9 cellular contexts compared by ENCODE assay signal in genomic region chr19:45862271-45862563, GRCh38. TPM values are rescaled to one million over a fixed set of nuclear protein-coding genes. Genes with fewer than 3 reads are reported as not detected.
DNase-seq lines count a peak whose midpoint lies in the region; ATAC-seq, FAIRE-seq and TF ChIP-seq lines count a peak whose summit lies in the region.
"Had no signal": no experiment of that assay in that cellular context is flagged by ENCODE, and none has a peak within 500 bp of the region (broad histone marks: within the 10 kb centered on the region; RNA-seq: fewer than 3 reads in every experiment).

No MANE protein-coding gene starts in this region.

- peak overlapping the region; percentile 75 for H3K4me2 ChIP-seq in HepG2 (ENCODE audit: low read depth, low read length)

- no peak for TF ChIP-seq EP300 in HepG2 (IDR thresholded peaks at IDR 0.05; ENCODE audit: low read depth in 2 of 2, low read length in 2 of 2)
- no peak for TF ChIP-seq EP300 in HepG2 (CRISPR knock-in tag; IDR thresholded peaks at IDR 0.05; ENCODE audit: borderline replicate concordance)

- H3K36me3 ChIP-seq in HepG2 (replicated peaks in 1 of 2; ENCODE audit: control insufficient read depth in 1 of 2, insufficient read depth in 2 of 2, low read length in 2 of 2) (peaks cover 6 to 13% of the 10 kb centered on the region in 2 experiments; a peak in 3 of 5 replicates), thymus (ENCODE audit: control insufficient read depth, insufficient read depth) (peaks cover 18% of the 10 kb centered on the region)

- peak overlapping the region; percentile 86 for H3K9ac ChIP-seq in HepG2 (ENCODE audit: insufficient read depth, low read depth, low read length)

- no peak for FAIRE-seq in HepG2 (lab: Jason Lieb, UNC)

- H3K27me3 Mint-ChIP-seq in activated CD8-positive, alpha-beta memory T cell treated with anti-CD3 and anti-CD28 coated beads, Interleukin-2, amount 10 ng/mL, durations not matched to agents 7 days and 5 days, result peaks cover 32% of the 10 kb centered on the region

- in situ Hi-C loops in astrocyte of the spinal cord (cut with HindIII; ENCODE audit: low sequenced_read_pairs) (no loop called here), HepG2 (cut with HindIII; ENCODE audit: extremely low pct_ligation_motif_present, low pct_unique_long_range_greater_than_20kb) (no loop called here)

- TF ChIP-seq CTCF in astrocyte of the spinal cord (IDR thresholded peaks at IDR 0.05; ENCODE audit: low read depth, low read length), result no peak
- no peak for TF ChIP-seq CTCF in HepG2 (CRISPR knock-in tag; IDR thresholded peaks at IDR 0.05)

- DNase-seq in activated CD8-positive, alpha-beta memory T cell treated with anti-CD3 and anti-CD28 coated beads, Interleukin-2, amount 10 ng/mL, durations not matched to agents 7 days and 5 days, result no peak
- DNase-seq in activated CD8-positive, alpha-beta memory T cell treated with anti-CD3 and anti-CD28 coated beads, Interleukin-2, amount 50 U/mL, for 48 hours, result no peak
- DNase-seq in astrocyte of the spinal cord (ENCODE audit: low read depth, low spot score) (no peak), HepG2 (ENCODE audit: low spot score) (no peak), EL (no peak), kidney glomerular epithelial cell (lab: John Stamatoyannopoulos, UW) (no peak)

- H3K4me1 Mint-ChIP-seq in activated CD8-positive, alpha-beta memory T cell treated with anti-CD3 and anti-CD28 coated beads, Interleukin-2, amount 10 ng/mL, durations not matched to agents 7 days and 5 days, result peaks cover 36% of the 10 kb centered on the region

- no peak for ATAC-seq in activated CD8-positive, alpha-beta memory T cell treated with anti-CD3 and anti-CD28 coated beads, Interleukin-2, amount 10 ng/mL, durations not matched to agents 7 days and 5 days
- ATAC-seq in HepG2 (no peak), HG03520 (IDR thresholded peaks at IDR 0.05; ENCODE audit: unreplicated experiment) (no peak)

- BruUV-seq in HepG2 (replicated peaks; lab: Mats Ljungman, UMichigan), result no TSS peak

- CTCF ChIA-PET in activated CD8-positive, alpha-beta memory T cell treated with anti-CD3 and anti-CD28 coated beads, Interleukin-2, amount 10 ng/mL, durations not matched to agents 7 days and 5 days (lab: Charles Lee), result interaction anchor here (1.4 to 8.2 kb wide), 4 partner anchors 13 to 45 kb away, joined by 3 to 117 read pairs (median 10); partner anchors contain the start of gene IRF2BP1
- CTCF ChIA-PET in HepG2 (lab: Yijun Ruan, JAX; ENCODE audit: low intra/inter-chr PET ratio, low total read pairs), result interaction anchor here (5.8 kb wide), 1 partner anchor 22 kb away, joined by 263 read pairs; the partner anchor contains the start of gene IRF2BP1

- TF ChIP-seq POLR2A in HepG2 (IDR thresholded peaks at IDR 0.05; ENCODE audit: insufficient read depth in 1 of 2, low read depth in 2 of 2, low read length in 2 of 2), result no peak

- H3K9me3 ChIP-seq in HepG2 (ENCODE audit: low read length) (no peaks in the 10 kb centered on the region), thymus (ENCODE audit: control insufficient read depth) (no peaks in the 10 kb centered on the region)

- H3K4me3 ChIP-seq in astrocyte of the spinal cord (ENCODE audit: low read depth, low read length), result peak overlapping the region; percentile 97
- H3K4me3 ChIP-seq in HepG2 (replicated peaks in 1 of 3; ENCODE audit: insufficient read depth in 1 of 3, low read depth in 2 of 3, low read length in 3 of 3), result peak overlapping the region; percentile 78 to 93 (median 92)
- H3K4me3 ChIP-seq in thymus (ENCODE audit: low read length), result peak overlapping the region; percentile 86

- H3K27ac Mint-ChIP-seq in activated CD8-positive, alpha-beta memory T cell treated with anti-CD3 and anti-CD28 coated beads, Interleukin-2, amount 10 ng/mL, durations not matched to agents 7 days and 5 days, result peak overlapping the region; percentile 99

- under 1% methylated on average over 11 of the region's 11 CpGs for WGBS in HepG2 (ENCODE audit: low lambda C conversion rate)
- WGBS in thymus, result under 1% methylated on average over 11 of the region's 11 CpGs

- H3K4me3 Mint-ChIP-seq in activated CD8-positive, alpha-beta memory T cell treated with anti-CD3 and anti-CD28 coated beads, Interleukin-2, amount 10 ng/mL, durations not matched to agents 7 days and 5 days, result peak overlapping the region; percentile 98

- H3K79me2 ChIP-seq in HepG2 (ENCODE audit: insufficient read depth, low read length), result peaks cover 61% of the 10 kb centered on the region

- H4K20me1 ChIP-seq in HepG2 (ENCODE audit: insufficient read depth, low read length), result 0 out of 2 replicates have a peak, but pooled peaks cover 9% of the 10 kb centered on the region

- no peaks in the 10 kb centered on the region for H3K9me3 Mint-ChIP-seq in activated CD8-positive, alpha-beta memory T cell treated with anti-CD3 and anti-CD28 coated beads, Interleukin-2, amount 10 ng/mL, durations not matched to agents 7 days and 5 days (ENCODE audit: low read depth)

- peaks cover 33% of the 10 kb centered on the region for H3K4me1 ChIP-seq in HepG2 (ENCODE audit: insufficient read depth, low read length)
- H3K4me1 ChIP-seq in thymus (ENCODE audit: control insufficient read depth, insufficient read depth, low read length), result no peaks in the 10 kb centered on the region

- intact Hi-C loops in HepG2 (cut with micrococcal nuclease; ENCODE audit: unreplicated experiment), result no loop called here

- no peak for TF ChIP-seq RAD21 in HepG2 (CRISPR knock-in tag; IDR thresholded peaks at IDR 0.05)

- H3K36me3 Mint-ChIP-seq in activated CD8-positive, alpha-beta memory T cell treated with anti-CD3 and anti-CD28 coated beads, Interleukin-2, amount 10 ng/mL, durations not matched to agents 7 days and 5 days, result peaks cover 21% of the 10 kb centered on the region

- no peak overlapping the region for H2AFZ ChIP-seq in HepG2 (ENCODE audit: low read length)

- POLR2A ChIA-PET in HepG2 (lab: Yijun Ruan, JAX), result interaction anchor here (1.3 to 13.2 kb wide), 6 partner anchors 14 to 133 kb away, joined by 7 to 388 read pairs (median 26); partner anchors contain the start of genes CCDC61, IRF2BP1, MYPOP and SIX5

- peak overlapping the region; percentile 71 for H3K27ac ChIP-seq in HepG2 (ENCODE audit: extremely low read length, insufficient read depth, low read length)
- H3K27ac ChIP-seq in thymus (ENCODE audit: low read depth), result peak overlapping the region; percentile 94

- H3K27me3 ChIP-seq in HepG2 (ENCODE audit: control insufficient read depth in 1 of 2, insufficient read depth in 2 of 2, low read length in 2 of 2) (no peaks in the 10 kb centered on the region; a peak in 1 of 5 replicates), thymus (ENCODE audit: control insufficient read depth, insufficient read depth) (peaks cover 28% of the 10 kb centered on the region)

RNA-seq across cellular contexts. Expression of gene SYMPK, which starts 0.7 kb away (rescaled TPM):
- total RNA-seq in activated CD8-positive, alpha-beta memory T cell treated with anti-CD3 and anti-CD28 coated beads, Interleukin-2, amount 10 ng/mL, durations not matched to agents 7 days and 5 days, result 100 to 1,000 TPM; 119 to 125 TPM
- total RNA-seq in HepG2 (2016; rRNA removed; fragmentation: Illumina TruSeq; extraction: Trizol), result 19.9 and 21.9 TPM in 2 replicates
- 9.2 and 10.2 TPM in 2 replicates for total RNA-seq in HepG2 (2016; cell fraction: cytosol; rRNA removed; fragmentation: Illumina TruSeq; extraction: Trizol; ENCODE audit: low read depth)
- 17.2 and 21.4 TPM in 2 replicates for total RNA-seq in HepG2 (2016; cell fraction: insoluble cytoplasmic fraction; rRNA removed; fragmentation: Illumina TruSeq; extraction: Trizol)
- 13.2 and 15.6 TPM in 2 replicates for total RNA-seq in HepG2 (2016; cell fraction: membrane; rRNA removed; fragmentation: Illumina TruSeq; extraction: Trizol)
- total RNA-seq in HepG2 (2016; cell fraction: nucleus; rRNA removed; fragmentation: Illumina TruSeq; extraction: Trizol), result 25.6 and 28.5 TPM in 2 replicates
- polyA plus RNA-seq in HepG2 (2011; rRNA removed) (55.7 and 67.8 TPM in 2 replicates), thymus (151 TPM)
- polyA plus RNA-seq in HepG2 (2011; cell fraction: cytosol; rRNA removed), result 29.9 and 41.2 TPM in 2 replicates
- polyA plus RNA-seq in HepG2 (2011; cell fraction: nucleus; rRNA removed), result 174 and 217 TPM in 2 replicates
- polyA plus RNA-seq in HepG2 (2012), result 38.1 and 46.9 TPM in 2 replicates
- polyA plus RNA-seq in HepG2 (2016; cell fraction: cytosol; fragmentation: Illumina TruSeq; extraction: Trizol; ENCODE audit: low read depth), result 5.0 and 6.1 TPM in 2 replicates
- polyA plus RNA-seq in HepG2 (2016; cell fraction: insoluble cytoplasmic fraction; fragmentation: Illumina TruSeq; extraction: Trizol; ENCODE audit: low read depth), result 26.5 and 39.8 TPM in 2 replicates
- 10.4 and 10.6 TPM in 2 replicates for polyA plus RNA-seq in HepG2 (2016; cell fraction: membrane; fragmentation: Illumina TruSeq; extraction: Trizol; ENCODE audit: low read depth)
- 86.7 and 87.3 TPM in 2 replicates for polyA plus RNA-seq in HepG2 (2016; cell fraction: nucleus; fragmentation: Illumina TruSeq; extraction: Trizol; ENCODE audit: insufficient read depth, low read depth)
- polyA minus RNA-seq in HepG2 (2011; rRNA and poly(A)+ RNA removed; ENCODE audit: low replicate concordance), result 90.3 and 124 TPM in 2 replicates
- 40.3 and 51.8 TPM in 2 replicates for polyA minus RNA-seq in HepG2 (2011; cell fraction: cytosol; rRNA and poly(A)+ RNA removed)
- polyA minus RNA-seq in HepG2 (2011; cell fraction: nucleus; rRNA and poly(A)+ RNA removed), result 40.8 and 43.1 TPM in 2 replicates

RNA-seq across cellular contexts. Expression of gene FOXA3, which starts 1.9 kb away (rescaled TPM):
- under 1 TPM in 1 of 2 experiments, not detected in 1; 0.14 TPM for total RNA-seq in activated CD8-positive, alpha-beta memory T cell treated with anti-CD3 and anti-CD28 coated beads, Interleukin-2, amount 10 ng/mL, durations not matched to agents 7 days and 5 days
- 27.6 and 29.8 TPM in 2 replicates for total RNA-seq in HepG2 (2016; rRNA removed; fragmentation: Illumina TruSeq; extraction: Trizol)
- 18.2 and 19.5 TPM in 2 replicates for total RNA-seq in HepG2 (2016; cell fraction: cytosol; rRNA removed; fragmentation: Illumina TruSeq; extraction: Trizol; ENCODE audit: low read depth)
- 27.8 and 29.1 TPM in 2 replicates for total RNA-seq in HepG2 (2016; cell fraction: insoluble cytoplasmic fraction; rRNA removed; fragmentation: Illumina TruSeq; extraction: Trizol)
- 34.4 and 34.7 TPM in 2 replicates for total RNA-seq in HepG2 (2016; cell fraction: membrane; rRNA removed; fragmentation: Illumina TruSeq; extraction: Trizol)
- total RNA-seq in HepG2 (2016; cell fraction: nucleus; rRNA removed; fragmentation: Illumina TruSeq; extraction: Trizol), result 12.7 and 14.6 TPM in 2 replicates
- polyA plus RNA-seq in HepG2 (2011; rRNA removed), result 47.6 and 61.6 TPM in 2 replicates
- polyA plus RNA-seq in HepG2 (2011; cell fraction: cytosol; rRNA removed), result 51.9 and 75.3 TPM in 2 replicates
- 17.5 and 27.3 TPM in 2 replicates for polyA plus RNA-seq in HepG2 (2011; cell fraction: nucleus; rRNA removed)
- polyA plus RNA-seq in HepG2 (2012), result 16.1 and 27.5 TPM in 2 replicates
- 12.4 and 15.4 TPM in 2 replicates for polyA plus RNA-seq in HepG2 (2016; cell fraction: cytosol; fragmentation: Illumina TruSeq; extraction: Trizol; ENCODE audit: low read depth)
- 32.3 and 32.7 TPM in 2 replicates for polyA plus RNA-seq in HepG2 (2016; cell fraction: insoluble cytoplasmic fraction; fragmentation: Illumina TruSeq; extraction: Trizol; ENCODE audit: low read depth)
- polyA plus RNA-seq in HepG2 (2016; cell fraction: membrane; fragmentation: Illumina TruSeq; extraction: Trizol; ENCODE audit: low read depth), result 19.9 and 23.8 TPM in 2 replicates
- polyA plus RNA-seq in HepG2 (2016; cell fraction: nucleus; fragmentation: Illumina TruSeq; extraction: Trizol; ENCODE audit: insufficient read depth, low read depth), result 23.8 and 24.4 TPM in 2 replicates
- polyA minus RNA-seq in HepG2 (2011; rRNA and poly(A)+ RNA removed; ENCODE audit: low replicate concordance), result 0.42 and 103 TPM in 2 replicates
- 27.8 and 30.5 TPM in 2 replicates for polyA minus RNA-seq in HepG2 (2011; cell fraction: cytosol; rRNA and poly(A)+ RNA removed)
- 7.2 and 12.8 TPM in 2 replicates for polyA minus RNA-seq in HepG2 (2011; cell fraction: nucleus; rRNA and poly(A)+ RNA removed)
- polyA plus RNA-seq in thymus, result 0.23 TPM
- total RNA-seq: myocyte had no signal

RNA-seq across cellular contexts. Expression of gene IRF2BP1, which starts 23.7 kb away (rescaled TPM):
- 10 to 100 TPM; 18.9 to 19.0 TPM for total RNA-seq in activated CD8-positive, alpha-beta memory T cell treated with anti-CD3 and anti-CD28 coated beads, Interleukin-2, amount 10 ng/mL, durations not matched to agents 7 days and 5 days
- 9.7 and 14.3 TPM in 2 replicates for total RNA-seq in HepG2 (2016; rRNA removed; fragmentation: Illumina TruSeq; extraction: Trizol)
- 2.8 and 3.4 TPM in 2 replicates for total RNA-seq in HepG2 (2016; cell fraction: cytosol; rRNA removed; fragmentation: Illumina TruSeq; extraction: Trizol; ENCODE audit: low read depth)
- total RNA-seq in HepG2 (2016; cell fraction: insoluble cytoplasmic fraction; rRNA removed; fragmentation: Illumina TruSeq; extraction: Trizol), result 10.5 and 13.6 TPM in 2 replicates
- 8.1 and 9.5 TPM in 2 replicates for total RNA-seq in HepG2 (2016; cell fraction: membrane; rRNA removed; fragmentation: Illumina TruSeq; extraction: Trizol)
- total RNA-seq in HepG2 (2016; cell fraction: nucleus; rRNA removed; fragmentation: Illumina TruSeq; extraction: Trizol), result 5.7 and 6.8 TPM in 2 replicates
- polyA plus RNA-seq in HepG2 (2011; rRNA removed) (4.3 and 6.1 TPM in 2 replicates), thymus (12.3 TPM)
- 4.2 and 8.1 TPM in 2 replicates for polyA plus RNA-seq in HepG2 (2011; cell fraction: cytosol; rRNA removed)
- polyA plus RNA-seq in HepG2 (2011; cell fraction: nucleus; rRNA removed), result 6.3 and 6.9 TPM in 2 replicates
- 6.9 and 7.1 TPM in 2 replicates for polyA plus RNA-seq in HepG2 (2012)
- 2.7 TPM in 2 replicates for polyA plus RNA-seq in HepG2 (2016; cell fraction: cytosol; fragmentation: Illumina TruSeq; extraction: Trizol; ENCODE audit: low read depth)
- 13.7 and 14.2 TPM in 2 replicates for polyA plus RNA-seq in HepG2 (2016; cell fraction: insoluble cytoplasmic fraction; fragmentation: Illumina TruSeq; extraction: Trizol; ENCODE audit: low read depth)
- polyA plus RNA-seq in HepG2 (2016; cell fraction: membrane; fragmentation: Illumina TruSeq; extraction: Trizol; ENCODE audit: low read depth), result 5.9 and 6.5 TPM in 2 replicates
- 10.3 and 12.1 TPM in 2 replicates for polyA plus RNA-seq in HepG2 (2016; cell fraction: nucleus; fragmentation: Illumina TruSeq; extraction: Trizol; ENCODE audit: insufficient read depth, low read depth)
- 9.0 and 16.6 TPM in 2 replicates for polyA minus RNA-seq in HepG2 (2011; rRNA and poly(A)+ RNA removed; ENCODE audit: low replicate concordance)
- polyA minus RNA-seq in HepG2 (2011; cell fraction: cytosol; rRNA and poly(A)+ RNA removed), result 10.0 and 10.9 TPM in 2 replicates
- polyA minus RNA-seq in HepG2 (2011; cell fraction: nucleus; rRNA and poly(A)+ RNA removed), result 5.2 and 7.0 TPM in 2 replicates

RNA-seq across cellular contexts. Expression of gene MYPOP, which starts 40.2 kb away (rescaled TPM):
- 10 to 100 TPM; 13.0 to 13.8 TPM for total RNA-seq in activated CD8-positive, alpha-beta memory T cell treated with anti-CD3 and anti-CD28 coated beads, Interleukin-2, amount 10 ng/mL, durations not matched to agents 7 days and 5 days
- 2.7 TPM in 2 replicates for total RNA-seq in HepG2 (2016; rRNA removed; fragmentation: Illumina TruSeq; extraction: Trizol)
- 4.3 and 5.1 TPM in 2 replicates for total RNA-seq in HepG2 (2016; cell fraction: cytosol; rRNA removed; fragmentation: Illumina TruSeq; extraction: Trizol; ENCODE audit: low read depth)
- total RNA-seq in HepG2 (2016; cell fraction: insoluble cytoplasmic fraction; rRNA removed; fragmentation: Illumina TruSeq; extraction: Trizol), result 1.9 and 2.9 TPM in 2 replicates
- total RNA-seq in HepG2 (2016; cell fraction: membrane; rRNA removed; fragmentation: Illumina TruSeq; extraction: Trizol), result 9.0 and 9.5 TPM in 2 replicates
- 2.3 and 2.8 TPM in 2 replicates for total RNA-seq in HepG2 (2016; cell fraction: nucleus; rRNA removed; fragmentation: Illumina TruSeq; extraction: Trizol)
- polyA plus RNA-seq in HepG2 (2011; rRNA removed), result 2.2 and 2.3 TPM in 2 replicates
- 1.5 and 1.6 TPM in 2 replicates for polyA plus RNA-seq in HepG2 (2011; cell fraction: cytosol; rRNA removed)
- polyA plus RNA-seq in HepG2 (2011; cell fraction: nucleus; rRNA removed), result 5.0 and 5.9 TPM in 2 replicates
- polyA plus RNA-seq in HepG2 (2012), result 5.1 and 6.0 TPM in 2 replicates
- 21.8 and 22.7 TPM in 2 replicates for polyA plus RNA-seq in HepG2 (2016; cell fraction: cytosol; fragmentation: Illumina TruSeq; extraction: Trizol; ENCODE audit: low read depth)
- polyA plus RNA-seq in HepG2 (2016; cell fraction: insoluble cytoplasmic fraction; fragmentation: Illumina TruSeq; extraction: Trizol; ENCODE audit: low read depth), result 6.5 and 9.2 TPM in 2 replicates
- polyA plus RNA-seq in HepG2 (2016; cell fraction: membrane; fragmentation: Illumina TruSeq; extraction: Trizol; ENCODE audit: low read depth), result 27.3 and 32.0 TPM in 2 replicates
- 16.7 and 17.0 TPM in 2 replicates for polyA plus RNA-seq in HepG2 (2016; cell fraction: nucleus; fragmentation: Illumina TruSeq; extraction: Trizol; ENCODE audit: insufficient read depth, low read depth)
- 0.23 and 1.9 TPM in 2 replicates for polyA minus RNA-seq in HepG2 (2011; rRNA and poly(A)+ RNA removed; ENCODE audit: low replicate concordance)
- 2.7 and 2.8 TPM in 2 replicates for polyA minus RNA-seq in HepG2 (2011; cell fraction: cytosol; rRNA and poly(A)+ RNA removed)
- 2.4 TPM in 2 replicates for polyA minus RNA-seq in HepG2 (2011; cell fraction: nucleus; rRNA and poly(A)+ RNA removed)
- 9.1 TPM for polyA plus RNA-seq in thymus

RNA-seq across cellular contexts. Expression of gene RSPH6A, which starts 47.1 kb away (rescaled TPM):
- total RNA-seq in activated CD8-positive, alpha-beta memory T cell treated with anti-CD3 and anti-CD28 coated beads, Interleukin-2, amount 10 ng/mL, durations not matched to agents 7 days and 5 days, result under 1 TPM; 0.19 to 0.23 TPM
- 0.07 TPM in 1 of 2 replicates, not detected in the other for total RNA-seq in HepG2 (2016; rRNA removed; fragmentation: Illumina TruSeq; extraction: Trizol)
- total RNA-seq in HepG2 (2016; cell fraction: cytosol; rRNA removed; fragmentation: Illumina TruSeq; extraction: Trizol; ENCODE audit: low read depth), result not detected in 2 replicates
- 0.11 TPM in 1 of 2 replicates, not detected in the other for total RNA-seq in HepG2 (2016; cell fraction: insoluble cytoplasmic fraction; rRNA removed; fragmentation: Illumina TruSeq; extraction: Trizol)
- total RNA-seq in HepG2 (2016; cell fraction: membrane; rRNA removed; fragmentation: Illumina TruSeq; extraction: Trizol), result not detected in 2 replicates
- total RNA-seq in HepG2 (2016; cell fraction: nucleus; rRNA removed; fragmentation: Illumina TruSeq; extraction: Trizol), result 0.31 TPM in 1 of 2 replicates, not detected in the other
- polyA plus RNA-seq in HepG2 (2011; rRNA removed) (0.03 TPM in 1 of 2 replicates, not detected in the other), thymus (0.14 TPM)
- polyA plus RNA-seq in HepG2 (2011; cell fraction: cytosol; rRNA removed), result not detected in 2 replicates
- 0.45 and 0.59 TPM in 2 replicates for polyA plus RNA-seq in HepG2 (2011; cell fraction: nucleus; rRNA removed)
- not detected in 2 replicates for polyA plus RNA-seq in HepG2 (2012)
- polyA plus RNA-seq in HepG2 (2016; cell fraction: cytosol; fragmentation: Illumina TruSeq; extraction: Trizol; ENCODE audit: low read depth), result not detected in 2 replicates
- polyA plus RNA-seq in HepG2 (2016; cell fraction: insoluble cytoplasmic fraction; fragmentation: Illumina TruSeq; extraction: Trizol; ENCODE audit: low read depth), result not detected in 2 replicates
- polyA plus RNA-seq in HepG2 (2016; cell fraction: membrane; fragmentation: Illumina TruSeq; extraction: Trizol; ENCODE audit: low read depth), result not detected in 2 replicates
- polyA plus RNA-seq in HepG2 (2016; cell fraction: nucleus; fragmentation: Illumina TruSeq; extraction: Trizol; ENCODE audit: insufficient read depth, low read depth), result not detected in 2 replicates
- polyA minus RNA-seq in HepG2 (2011; rRNA and poly(A)+ RNA removed; ENCODE audit: low replicate concordance), result 0.26 and 0.50 TPM in 2 replicates
- not detected in 2 replicates for polyA minus RNA-seq in HepG2 (2011; cell fraction: cytosol; rRNA and poly(A)+ RNA removed)
- polyA minus RNA-seq in HepG2 (2011; cell fraction: nucleus; rRNA and poly(A)+ RNA removed), result 0.26 and 0.99 TPM in 2 replicates

Comparison
In these comparisons a context has a peak if more than half of its experiments do, and no peak if none do; other contexts are left out.
1. RNA of gene FOXA3, which starts 1.9 kb away (total RNA-seq): 12.7 to 34.7 TPM in HepG2; 0.14 TPM in activated CD8-positive, alpha-beta memory T cell treated with anti-CD3 and anti-CD28 coated beads, Interleukin-2, amount 10 ng/mL, durations not matched to agents 7 days and 5 days; every median in the first group is over 10 times any median in the second.
2. Peak in every context shown above with its lines, with median percentiles within 50 percentile points of each other: H3K4me3 ChIP-seq.